Comparison of ENCODE assay signal across 10 cellular contexts in genomic region chr1:155962599-155963211, GRCh38.
DNase-seq lines count a peak whose midpoint lies in the region; ATAC-seq and TF ChIP-seq lines count a peak whose summit lies in the region.
"Had no signal": no experiment of that assay in that cellular context is flagged by ENCODE, and none has a peak within 500 bp of the region (broad histone marks: within the 10 kb centered on the region; RNA-seq: fewer than 3 reads in every experiment).

No MANE protein-coding gene starts in this region.

- peaks cover 99% of the 10 kb centered on the region for H4K20me1 ChIP-seq in BLaER1

- H3K27ac Mint-ChIP-seq in nephron progenitor cell = peak overlapping the region; percentile 16

- H3K27ac ChIP-seq in BLaER1 = peak overlapping the region; percentile 67
- H3K27ac ChIP-seq in RWPE2 (ENCODE audit: poor library complexity, severe bottlenecking) = peak overlapping the region; percentile 86
- H3K27ac ChIP-seq: pancreas had no signal

- H3K4me2 ChIP-seq in BLaER1 = peak overlapping the region; percentile 96

- ATAC-seq in RWPE2 (ENCODE audit: low read depth) (peak; percentile 17), GM21526 (IDR thresholded peaks at IDR 0.05; ENCODE audit: low FRiP score, unreplicated experiment) (no peak), HG02571 (IDR thresholded peaks at IDR 0.05; ENCODE audit: unreplicated experiment) (no peak)

- peaks cover 51% of the 10 kb centered on the region for H3K4me1 Mint-ChIP-seq in nephron progenitor cell

- peaks cover 51% of the 10 kb centered on the region for H3K36me3 Mint-ChIP-seq in nephron progenitor cell (ENCODE audit: low read depth)

- H3K9me3 ChIP-seq in BLaER1 = no peaks in the 10 kb centered on the region
- no peaks in the 10 kb centered on the region for H3K9me3 ChIP-seq in RWPE2 (ENCODE audit: severe bottlenecking)
- H3K9me3 ChIP-seq: pancreas had no signal

- H3K4me1 ChIP-seq in BLaER1 (peaks cover 89% of the 10 kb centered on the region), RWPE2 (ENCODE audit: insufficient read depth, poor library complexity, severe bottlenecking) (peaks cover 22% of the 10 kb centered on the region)
- H3K4me1 ChIP-seq: pancreas had no signal

- TF ChIP-seq CTCF in RWPE2 (IDR thresholded peaks at IDR 0.05; ENCODE audit: poor library complexity, severe bottlenecking) (no peak), epithelial cell of esophagus (IDR thresholded peaks at IDR 0.05; ENCODE audit: insufficient read depth, low read depth, low read length, missing control alignments) (no peak), nephron progenitor cell (IDR thresholded peaks at IDR 0.05) (no peak)

- no peaks in the 10 kb centered on the region for H3K27me3 ChIP-seq in BLaER1
- no peaks in the 10 kb centered on the region for H3K27me3 ChIP-seq in RWPE2 (ENCODE audit: insufficient read depth, poor library complexity, severe bottlenecking)
- H3K27me3 ChIP-seq: pancreas had no signal

- H3K4me3 ChIP-seq in BLaER1 = peak overlapping the region; percentile 25; the same call in 1 of the 2 replicates
- no peak overlapping the region for H3K4me3 ChIP-seq in RWPE2 (ENCODE audit: severe bottlenecking)
- no peak overlapping the region for H3K4me3 ChIP-seq in epithelial cell of esophagus (ENCODE audit: low read length)
- H3K4me3 ChIP-seq: pancreas had no signal

- peak overlapping the region; percentile 64 for H3K9ac ChIP-seq in BLaER1

- H3K9me3 Mint-ChIP-seq in nephron progenitor cell = no peaks in the 10 kb centered on the region

- no peaks in the 10 kb centered on the region for H3K27me3 Mint-ChIP-seq in nephron progenitor cell (ENCODE audit: low read depth, poor library complexity)

- H3K4me3 Mint-ChIP-seq in nephron progenitor cell = no peak overlapping the region

- DNase-seq in RWPE2 (ENCODE audit: low spot score) = no peak
- peak; percentile 33 for DNase-seq in epithelial cell of esophagus (ENCODE audit: low read depth)
- DNase-seq in nephron progenitor cell = no peak
- DNase-seq in activated CD4-positive, CD25-positive, alpha-beta regulatory T cell (lab: John Stamatoyannopoulos, UW) = no peak
- no peak for DNase-seq in NCI-H748 treated with DMSO at 0.1 percent for 48 hours (lab: John Stamatoyannopoulos, UW)
- DNase-seq: NCI-H1105 treated with DMSO at 0.1 percent for 48 hours, pancreas had no signal

- H3K36me3 ChIP-seq in BLaER1 (peaks cover 99% of the 10 kb centered on the region), RWPE2 (ENCODE audit: low read depth) (peaks cover 95% of the 10 kb centered on the region)
